10 cellular contexts compared by ENCODE assay signal in the genomic region with DNA sequence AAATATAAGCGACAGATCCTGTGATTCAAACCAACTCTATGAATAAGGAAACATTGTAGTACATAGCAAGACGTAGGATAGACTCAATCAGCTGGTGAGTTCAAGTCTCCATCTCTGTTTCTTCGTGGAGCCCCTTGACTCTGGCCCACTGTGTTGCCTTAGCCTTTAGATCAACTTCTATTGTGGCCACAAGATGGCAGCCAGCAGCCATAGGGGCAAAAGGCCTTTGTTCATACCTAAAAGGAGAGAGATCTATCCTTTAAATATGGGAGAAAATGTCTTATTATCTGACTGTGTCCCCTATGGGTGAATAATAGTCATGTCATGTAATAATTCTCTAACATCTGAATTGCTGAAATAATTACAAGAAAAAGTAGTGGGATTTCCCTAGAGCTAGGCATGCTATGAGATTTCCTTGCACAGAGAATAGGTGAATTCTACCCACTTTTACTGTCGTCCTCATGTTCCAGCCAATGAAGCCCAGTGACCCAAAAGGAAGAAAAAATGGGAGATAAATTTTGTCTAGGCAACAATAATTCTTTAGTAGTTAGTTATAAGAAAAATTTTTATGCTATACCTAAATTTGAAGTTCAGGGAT.
DNase-seq lines count a peak whose midpoint lies in the region; ATAC-seq and TF ChIP-seq lines count a peak whose summit lies in the region.
"Had no signal": no experiment of that assay in that cellular context is flagged by ENCODE, and none has a peak within 500 bp of the region (broad histone marks: within the 10 kb centered on the region; RNA-seq: fewer than 3 reads in every experiment).

No MANE protein-coding gene starts in this region.

- peak; percentile 27; the same call in 1 of the 2 replicates for TF ChIP-seq CTCF in GM12874 (IDR thresholded peaks at IDR 0.05; ENCODE audit: insufficient read depth, low read depth, low read length)
- TF ChIP-seq CTCF in endothelial cell (IDR thresholded peaks at IDR 0.05; ENCODE audit: unreplicated experiment) = peak; percentile 60

- H3K27me3 Mint-ChIP-seq in endothelial cell (ENCODE audit: unreplicated experiment) (no peaks in the 10 kb centered on the region), T-cell (no peaks in the 10 kb centered on the region)
- H3K27me3 Mint-ChIP-seq: dendritic cell treated with granulocyte-macrophage colony-stimulating factor and Interleukin-4, amounts not matched to agents 40 ng/mL and 50 ng/mL, for 4 days had no signal

- peaks cover 4% of the 10 kb centered on the region for H3K4me1 Mint-ChIP-seq in endothelial cell (ENCODE audit: unreplicated experiment)
- H3K4me1 Mint-ChIP-seq in T-cell = no peaks in the 10 kb centered on the region

- H3K36me3 Mint-ChIP-seq in endothelial cell (ENCODE audit: low read depth, unreplicated experiment) = no peaks in the 10 kb centered on the region
- H3K36me3 Mint-ChIP-seq in T-cell = no peaks in the 10 kb centered on the region

- peak; percentile 6 to 27 for DNase-seq in AML-193 (lab: John Stamatoyannopoulos, UW)
- DNase-seq in NCI-H345 (lab: John Stamatoyannopoulos, UW) = peak; percentile 20
- peak; percentile 45 for DNase-seq in endothelial cell (ENCODE audit: low spot score)
- no peak for DNase-seq in T-cell
- DNase-seq: spleen had no signal

- POLR2A ChIA-PET in T-cell (lab: Charles Lee) = no interaction called here

- no peaks in the 10 kb centered on the region for H3K9me3 Mint-ChIP-seq in endothelial cell (ENCODE audit: unreplicated experiment)
- peaks cover 0 to 5% (median 4%) of the 10 kb centered on the region in 3 donors for H3K9me3 Mint-ChIP-seq in T-cell
- H3K9me3 Mint-ChIP-seq: dendritic cell treated with granulocyte-macrophage colony-stimulating factor and Interleukin-4, amounts not matched to agents 40 ng/mL and 50 ng/mL, for 4 days had no signal

- CTCF ChIA-PET in T-cell (lab: Charles Lee) = no interaction called here

- ATAC-seq in GM21381 (IDR thresholded peaks at IDR 0.05; ENCODE audit: unreplicated experiment) = no peak
- no peak for ATAC-seq in HG03108 (IDR thresholded peaks at IDR 0.05; ENCODE audit: unreplicated experiment)
- no peak for ATAC-seq in GM18867 (IDR thresholded peaks at IDR 0.05; ENCODE audit: unreplicated experiment)
- no peak for ATAC-seq in T-cell (replicated peaks in 1 of 4)

- H3K4me3 Mint-ChIP-seq in endothelial cell (ENCODE audit: unreplicated experiment) (no peak overlapping the region), T-cell (no peak overlapping the region)
- H3K4me3 Mint-ChIP-seq: dendritic cell treated with granulocyte-macrophage colony-stimulating factor and Interleukin-4, amounts not matched to agents 40 ng/mL and 50 ng/mL, for 4 days had no signal

- no peak overlapping the region for H3K27ac Mint-ChIP-seq in endothelial cell (ENCODE audit: unreplicated experiment)
- H3K27ac Mint-ChIP-seq in T-cell = no peak overlapping the region
- H3K27ac Mint-ChIP-seq: dendritic cell treated with granulocyte-macrophage colony-stimulating factor and Interleukin-4, amounts not matched to agents 40 ng/mL and 50 ng/mL, for 4 days had no signal

Comparison
In these comparisons a context has a peak if more than half of its experiments do, and no peak if none do; other contexts are left out.
1. DNase-seq: peak in AML-193 (2 of 2), NCI-H345 (single experiment) and endothelial cell (single experiment); none in T-cell (0 of 34).